In genomic region chr2:241315183-241315878, GRCh38 we compare ENCODE assay signal across 8 cellular contexts. TPM values are rescaled to one million over a fixed set of nuclear protein-coding genes. Genes with fewer than 3 reads are reported as not detected.
DNase-seq lines count a peak whose midpoint lies in the region; ATAC-seq lines count a peak whose summit lies in the region.

A gene with protein sequence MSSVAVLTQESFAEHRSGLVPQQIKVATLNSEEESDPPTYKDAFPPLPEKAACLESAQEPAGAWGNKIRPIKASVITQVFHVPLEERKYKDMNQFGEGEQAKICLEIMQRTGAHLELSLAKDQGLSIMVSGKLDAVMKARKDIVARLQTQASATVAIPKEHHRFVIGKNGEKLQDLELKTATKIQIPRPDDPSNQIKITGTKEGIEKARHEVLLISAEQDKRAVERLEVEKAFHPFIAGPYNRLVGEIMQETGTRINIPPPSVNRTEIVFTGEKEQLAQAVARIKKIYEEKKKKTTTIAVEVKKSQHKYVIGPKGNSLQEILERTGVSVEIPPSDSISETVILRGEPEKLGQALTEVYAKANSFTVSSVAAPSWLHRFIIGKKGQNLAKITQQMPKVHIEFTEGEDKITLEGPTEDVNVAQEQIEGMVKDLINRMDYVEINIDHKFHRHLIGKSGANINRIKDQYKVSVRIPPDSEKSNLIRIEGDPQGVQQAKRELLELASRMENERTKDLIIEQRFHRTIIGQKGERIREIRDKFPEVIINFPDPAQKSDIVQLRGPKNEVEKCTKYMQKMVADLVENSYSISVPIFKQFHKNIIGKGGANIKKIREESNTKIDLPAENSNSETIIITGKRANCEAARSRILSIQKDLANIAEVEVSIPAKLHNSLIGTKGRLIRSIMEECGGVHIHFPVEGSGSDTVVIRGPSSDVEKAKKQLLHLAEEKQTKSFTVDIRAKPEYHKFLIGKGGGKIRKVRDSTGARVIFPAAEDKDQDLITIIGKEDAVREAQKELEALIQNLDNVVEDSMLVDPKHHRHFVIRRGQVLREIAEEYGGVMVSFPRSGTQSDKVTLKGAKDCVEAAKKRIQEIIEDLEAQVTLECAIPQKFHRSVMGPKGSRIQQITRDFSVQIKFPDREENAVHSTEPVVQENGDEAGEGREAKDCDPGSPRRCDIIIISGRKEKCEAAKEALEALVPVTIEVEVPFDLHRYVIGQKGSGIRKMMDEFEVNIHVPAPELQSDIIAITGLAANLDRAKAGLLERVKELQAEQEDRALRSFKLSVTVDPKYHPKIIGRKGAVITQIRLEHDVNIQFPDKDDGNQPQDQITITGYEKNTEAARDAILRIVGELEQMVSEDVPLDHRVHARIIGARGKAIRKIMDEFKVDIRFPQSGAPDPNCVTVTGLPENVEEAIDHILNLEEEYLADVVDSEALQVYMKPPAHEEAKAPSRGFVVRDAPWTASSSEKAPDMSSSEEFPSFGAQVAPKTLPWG (N-terminal part only) (minus strand): TSS chr2:241315672. CDS start chr2:241266869, 48,803 bp downstream.

- H3K27me3 Mint-ChIP-seq in IgD-negative memory B cell: peaks cover 1% of the 10 kb centered on the region

- H3K4me1 Mint-ChIP-seq in IgD-negative memory B cell: peaks cover 45 to 62% (median 53%) of the 10 kb centered on the region in 3 donors

- peak; percentile 67 for ATAC-seq in GM21529 (IDR thresholded peaks at IDR 0.05; ENCODE audit: unreplicated experiment)

- peak within 1 kb of the TSS; percentile 100 for H3K27ac Mint-ChIP-seq in IgD-negative memory B cell

- H3K4me3 Mint-ChIP-seq in IgD-negative memory B cell: peak within 1 kb of the TSS; percentile 97 to 100 (median 99)

- peak; percentile 87 for DNase-seq in DMS 273 treated with DMSO at 0.1 percent for 48 hours (lab: John Stamatoyannopoulos, UW)
- peak; percentile 99 for DNase-seq in OCI-M1 (lab: John Stamatoyannopoulos, UW)
- peak; percentile 100 for DNase-seq in activated T-cell treated with anti-CD3 and anti-CD28 coated beads for 4 hours
- peak; percentile 90 for DNase-seq in epithelial cell of prostate (ENCODE audit: low read depth, low spot score)
- peak; percentile 100 for DNase-seq in mucosa of gallbladder (ENCODE audit: low spot score)
- peak; percentile 100 for DNase-seq in stimulated activated CD8-positive, alpha-beta memory T cell treated with anti-CD3 and anti-CD28 coated beads, Interleukin-4, amount 100 ng/mL, for 4 hours (ENCODE audit: low read depth in 2 of 2, low spot score in 1 of 2)

- H3K27ac ChIP-seq in epithelial cell of prostate: peak within 1 kb of the TSS; percentile 95

- H3K36me3 Mint-ChIP-seq in IgD-negative memory B cell: peaks cover 5% of the 10 kb centered on the region

- no peaks in the 10 kb centered on the region for H3K9me3 Mint-ChIP-seq in IgD-negative memory B cell

RNA-seq across cellular contexts. Expression of the gene that starts here (rescaled TPM):
- 55.3 TPM for polyA plus RNA-seq in IgD-negative memory B cell
- total RNA-seq in mucosa of gallbladder: 464 TPM

Comparison
In these comparisons a context has a peak if more than half of its experiments do, and no peak if none do; other contexts are left out.
1. Peak in every context shown above with its lines: DNase-seq, ATAC-seq and H3K27ac ChIP-seq.